In genomic region chr15:29740692-29741311, GRCh38 we compare ENCODE assay signal across 13 cellular contexts.
DNase-seq lines count a peak whose midpoint lies in the region; ATAC-seq, FAIRE-seq and TF ChIP-seq lines count a peak whose summit lies in the region.
"Had no signal": no experiment of that assay in that cellular context is flagged by ENCODE, and none has a peak within 500 bp of the region (broad histone marks: within the 10 kb centered on the region; RNA-seq: fewer than 3 reads in every experiment).

No MANE protein-coding gene starts in this region.

- no peak for ATAC-seq in activated CD4-positive, alpha-beta T cell treated with anti-CD3 and anti-CD28 coated beads for 36 hours
- no peak for ATAC-seq in HG02852 (IDR thresholded peaks at IDR 0.05; ENCODE audit: unreplicated experiment)

- H3K9me3 Mint-ChIP-seq in activated CD4-positive, alpha-beta T cell treated with anti-CD3 and anti-CD28 coated beads for 36 hours (ENCODE audit: low read depth): no peaks in the 10 kb centered on the region
- H3K9me3 Mint-ChIP-seq in activated CD4-positive, alpha-beta T cell treated with anti-CD3 and anti-CD28 coated beads, Interleukin-2, amount 10 ng/mL, durations not matched to agents 7 days and 5 days: no peaks in the 10 kb centered on the region

- no peaks in the 10 kb centered on the region for H3K36me3 ChIP-seq in colonic mucosa
- H3K36me3 ChIP-seq in small intestine (ENCODE audit: control insufficient read depth in 2 of 2, insufficient read depth in 2 of 2, low read length in 2 of 2): peaks cover 2% of the 10 kb centered on the region in 2 donors

- intact Hi-C loops in activated CD4-positive, alpha-beta T cell treated with anti-CD3 and anti-CD28 coated beads for 36 hours (cut with DNase I, micrococcal nuclease): loop anchor here in 1 of 2 experiments (5.0 kb wide), 1 partner anchor 604 kb away; no protein-coding TSS in a partner anchor
- intact Hi-C loops in colonic mucosa (cut with DNase I): loop anchor here (10.0 kb wide), 2 partner anchors 64 to 194 kb away; no protein-coding TSS in a partner anchor

- 86 to 100% (median 96%) methylated on average over 1 of the region's 1 CpG for WGBS in small intestine, 3 donors

- H3K9ac ChIP-seq in colonic mucosa (ENCODE audit: low read depth in 2 of 2, low read length in 2 of 2): no peak overlapping the region

- H3K9me3 ChIP-seq in colonic mucosa: no peaks in the 10 kb centered on the region
- H3K9me3 ChIP-seq in small intestine (ENCODE audit: control insufficient read depth, low read depth): no peaks in the 10 kb centered on the region
- H3K9me3 ChIP-seq: left ventricle myocardium inferior, pancreas, thoracic aorta had no signal

- no peak overlapping the region for H3K4me3 Mint-ChIP-seq in activated CD4-positive, alpha-beta T cell treated with anti-CD3 and anti-CD28 coated beads for 36 hours
- no peak overlapping the region for H3K4me3 Mint-ChIP-seq in activated CD4-positive, alpha-beta T cell treated with anti-CD3 and anti-CD28 coated beads, Interleukin-2, amount 10 ng/mL, durations not matched to agents 7 days and 5 days

- peak; percentile 6 for DNase-seq in activated CD4-positive, alpha-beta T cell treated with anti-CD3 and anti-CD28 coated beads for 36 hours
- DNase-seq in activated CD4-positive, alpha-beta T cell treated with anti-CD3 and anti-CD28 coated beads, Interleukin-2, amount 10 ng/mL, durations not matched to agents 7 days and 5 days: no peak
- DNase-seq in NB4 (ENCODE audit: low read depth): peak; percentile 7
- no peak for DNase-seq in colonic mucosa
- peak; percentile 11 for DNase-seq in small intestine
- no peak for DNase-seq in NCI-H187 (lab: John Stamatoyannopoulos, UW)
- DNase-seq in stimulated activated CD4-positive, alpha-beta T cell treated with anti-CD3 and anti-CD28 coated beads, Interleukin-2, amount 100 ng/mL, for 48 hours: no peak
- DNase-seq: activated CD8-positive, alpha-beta memory T cell treated with anti-CD3 and anti-CD28 coated beads, Interleukin-2, amount 50 U/mL, for 48 hours; AML-193; left ventricle myocardium inferior; pancreas had no signal

- H3K27me3 ChIP-seq in colonic mucosa (no peaks in the 10 kb centered on the region), small intestine (ENCODE audit: control insufficient read depth in 2 of 2, insufficient read depth in 2 of 2, low read length in 2 of 2) (no peaks in the 10 kb centered on the region)
- H3K27me3 ChIP-seq: pancreas had no signal

- TF ChIP-seq CTCF in NB4 (IDR thresholded peaks at IDR 0.05; ENCODE audit: low read depth, low read length) (peak; percentile 36), colonic mucosa (IDR thresholded peaks at IDR 0.05) (peak; percentile 29)

- peaks cover 4% of the 10 kb centered on the region for H3K4me1 Mint-ChIP-seq in activated CD4-positive, alpha-beta T cell treated with anti-CD3 and anti-CD28 coated beads for 36 hours
- peaks cover 9% of the 10 kb centered on the region for H3K4me1 Mint-ChIP-seq in activated CD4-positive, alpha-beta T cell treated with anti-CD3 and anti-CD28 coated beads, Interleukin-2, amount 10 ng/mL, durations not matched to agents 7 days and 5 days

- no peak overlapping the region for H3K27ac Mint-ChIP-seq in activated CD4-positive, alpha-beta T cell treated with anti-CD3 and anti-CD28 coated beads for 36 hours
- no peak overlapping the region for H3K27ac Mint-ChIP-seq in activated CD4-positive, alpha-beta T cell treated with anti-CD3 and anti-CD28 coated beads, Interleukin-2, amount 10 ng/mL, durations not matched to agents 7 days and 5 days

- H3K4me3 ChIP-seq in NB4 (ENCODE audit: low read depth, low read length) (no peak overlapping the region), colonic mucosa (no peak overlapping the region), small intestine (ENCODE audit: low read depth in 1 of 2, low read length in 2 of 2) (no peak overlapping the region)
- H3K4me3 ChIP-seq: left ventricle myocardium inferior, pancreas, thoracic aorta had no signal

- POLR2A ChIA-PET in activated CD4-positive, alpha-beta T cell treated with anti-CD3 and anti-CD28 coated beads for 36 hours (lab: Charles Lee): no interaction called here
- POLR2A ChIA-PET in activated CD4-positive, alpha-beta T cell treated with anti-CD3 and anti-CD28 coated beads, Interleukin-2, amount 10 ng/mL, durations not matched to agents 7 days and 5 days (lab: Charles Lee): no interaction called here

- no peak for FAIRE-seq in small intestine (lab: Jason Lieb, UNC)
- FAIRE-seq: pancreas had no signal

- H3K36me3 Mint-ChIP-seq in activated CD4-positive, alpha-beta T cell treated with anti-CD3 and anti-CD28 coated beads for 36 hours (ENCODE audit: low read depth): no peaks in the 10 kb centered on the region
- H3K36me3 Mint-ChIP-seq in activated CD4-positive, alpha-beta T cell treated with anti-CD3 and anti-CD28 coated beads, Interleukin-2, amount 10 ng/mL, durations not matched to agents 7 days and 5 days (ENCODE audit: low read depth): no peaks in the 10 kb centered on the region

- H3K4me1 ChIP-seq in colonic mucosa (no peaks in the 10 kb centered on the region), small intestine (ENCODE audit: control insufficient read depth in 2 of 2, insufficient read depth in 1 of 2, low read depth in 1 of 2, low read length in 1 of 2) (no peaks in the 10 kb centered on the region)

- no peak overlapping the region for H3K27ac ChIP-seq in colonic mucosa
- H3K27ac ChIP-seq in small intestine (ENCODE audit: low read depth in 1 of 2, low read length in 1 of 2): no peak overlapping the region
- H3K27ac ChIP-seq: left ventricle myocardium inferior, pancreas, thoracic aorta had no signal

- CTCF ChIA-PET in activated CD4-positive, alpha-beta T cell treated with anti-CD3 and anti-CD28 coated beads for 36 hours (lab: Charles Lee): interaction anchor here (0.7 kb wide), 1 partner anchor 599 kb away, joined by 3 read pairs; no protein-coding TSS in a partner anchor
- CTCF ChIA-PET in activated CD4-positive, alpha-beta T cell treated with anti-CD3 and anti-CD28 coated beads, Interleukin-2, amount 10 ng/mL, durations not matched to agents 7 days and 5 days (lab: Charles Lee): no interaction called here

- peaks cover 11% of the 10 kb centered on the region for H3K27me3 Mint-ChIP-seq in activated CD4-positive, alpha-beta T cell treated with anti-CD3 and anti-CD28 coated beads for 36 hours
- peaks cover 20% of the 10 kb centered on the region for H3K27me3 Mint-ChIP-seq in activated CD4-positive, alpha-beta T cell treated with anti-CD3 and anti-CD28 coated beads, Interleukin-2, amount 10 ng/mL, durations not matched to agents 7 days and 5 days

- no peak for TF ChIP-seq POLR2A in NB4 (IDR thresholded peaks at IDR 0.05; ENCODE audit: extremely low read depth, insufficient read length)

Comparison
In these comparisons a context has a peak if more than half of its experiments do, and no peak if none do; other contexts are left out.
1. DNase-seq: peak in activated CD4-positive, alpha-beta T cell treated with anti-CD3 and anti-CD28 coated beads for 36 hours (single experiment), NB4 (single experiment) and small intestine (single experiment); none in activated CD4-positive, alpha-beta T cell treated with anti-CD3 and anti-CD28 coated beads, Interleukin-2, amount 10 ng/mL, durations not matched to agents 7 days and 5 days (single experiment), colonic mucosa (single experiment), NCI-H187 (0 of 2) and stimulated activated CD4-positive, alpha-beta T cell treated with anti-CD3 and anti-CD28 coated beads, Interleukin-2, amount 100 ng/mL, for 48 hours (0 of 2).